ENCODE assay signal across 1 cellular context in the genomic region with DNA sequence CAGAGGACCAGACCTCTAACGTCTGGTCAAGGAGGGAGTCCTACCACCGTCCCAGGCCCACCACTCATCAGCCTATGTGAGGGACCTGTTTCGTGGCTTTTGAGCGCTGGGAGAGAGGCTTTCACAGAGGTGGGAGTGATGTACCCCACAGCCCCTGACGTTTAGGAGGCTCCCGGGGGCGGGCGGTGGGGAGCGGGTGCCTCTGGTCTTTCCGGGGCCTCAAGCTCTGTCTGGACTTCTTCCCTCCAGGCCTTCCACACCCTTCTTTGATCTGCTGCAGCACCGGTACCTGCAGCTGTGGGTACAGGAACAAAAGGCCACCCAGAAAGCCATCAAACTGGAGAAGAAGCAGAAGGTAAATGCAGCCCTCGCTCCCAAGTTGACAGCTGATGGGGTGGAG.
TF ChIP-seq lines count a peak whose summit lies in the region.

No MANE protein-coding gene starts in this region.

TF ChIP-seq in H1, 55 proteins besides CTCF, POLR2A, EP300 and RAD21:
- TF ChIP-seq, protein P1, sequence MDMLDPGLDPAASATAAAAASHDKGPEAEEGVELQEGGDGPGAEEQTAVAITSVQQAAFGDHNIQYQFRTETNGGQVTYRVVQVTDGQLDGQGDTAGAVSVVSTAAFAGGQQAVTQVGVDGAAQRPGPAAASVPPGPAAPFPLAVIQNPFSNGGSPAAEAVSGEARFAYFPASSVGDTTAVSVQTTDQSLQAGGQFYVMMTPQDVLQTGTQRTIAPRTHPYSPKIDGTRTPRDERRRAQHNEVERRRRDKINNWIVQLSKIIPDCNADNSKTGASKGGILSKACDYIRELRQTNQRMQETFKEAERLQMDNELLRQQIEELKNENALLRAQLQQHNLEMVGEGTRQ (IDR thresholded peaks at IDR 0.05; ENCODE audit: low read length) = no peak
- no peak for TF ChIP-seq TBP (IDR thresholded peaks at IDR 0.05; ENCODE audit: low read depth, low read length)
- no peak for TF ChIP-seq KDM4A (IDR thresholded peaks at IDR 0.05; ENCODE audit: low read depth, low read length, severe bottlenecking)
- no peak for TF ChIP-seq EZH2 (IDR thresholded peaks at IDR 0.05; ENCODE audit: low read depth, low read length, severe bottlenecking)
- TF ChIP-seq CTBP2 (IDR thresholded peaks at IDR 0.05; ENCODE audit: borderline replicate concordance, insufficient read depth, insufficient read length, low read length) = no peak
- no peak for TF ChIP-seq ASH2L (IDR thresholded peaks at IDR 0.05; ENCODE audit: low read length)
- TF ChIP-seq RBBP5 (IDR thresholded peaks at IDR 0.05; ENCODE audit: borderline replicate concordance, low read depth, low read length) = no peak
